In the genomic region with DNA sequence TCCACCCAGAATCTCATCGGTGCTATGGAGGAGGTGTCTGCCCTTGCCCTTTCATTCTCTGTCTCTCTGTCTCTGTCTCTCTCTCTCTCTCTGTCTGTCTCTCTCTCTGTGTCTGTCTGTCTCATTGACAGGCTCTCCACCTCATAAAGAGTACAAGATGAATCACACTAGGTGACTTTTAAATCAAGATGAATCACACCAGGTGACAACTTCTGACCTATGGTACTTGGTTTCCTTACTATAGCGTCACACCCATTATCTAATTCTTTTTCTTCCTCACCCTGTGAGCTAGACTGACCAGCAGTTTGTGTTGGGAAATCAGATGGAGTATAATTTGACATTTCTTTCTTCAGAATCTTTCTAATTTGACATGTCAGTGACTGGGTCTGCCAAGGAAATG, we compare ENCODE assay signal across 14 cellular contexts.
DNase-seq lines count a peak whose midpoint lies in the region; ATAC-seq and TF ChIP-seq lines count a peak whose summit lies in the region.
"Had no signal": no experiment of that assay in that cellular context is flagged by ENCODE, and none has a peak within 500 bp of the region (broad histone marks: within the 10 kb centered on the region; RNA-seq: fewer than 3 reads in every experiment).

No MANE protein-coding gene starts in this region.

- no peak overlapping the region for H3K27ac Mint-ChIP-seq in stimulated activated effector memory CD8-positive, alpha-beta T cell treated with anti-CD3 and anti-CD28 coated beads, Interleukin-12 subunit alpha, Interleukin-12 subunit beta, amount 100 ng/mL, for 72 hours
- H3K27ac Mint-ChIP-seq: activated naive CD4-positive, alpha-beta T cell treated with anti-CD3 and anti-CD28 coated beads, Interleukin-2, amount 10 ng/mL, durations not matched to agents 7 days and 5 days; CD4-positive, alpha-beta memory T cell had no signal

- WGBS in esophagus squamous epithelium, 2 donors = 49 to 68% methylated on average over 2 of the region's 2 CpGs

- peaks cover 0 to 40% (median 23%) of the 10 kb centered on the region in 3 donors for H3K4me1 ChIP-seq in esophagus squamous epithelium

- DNase-seq in activated CD4-positive, CD25-positive, alpha-beta regulatory T cell treated with anti-CD3 and anti-CD28 coated beads, Interleukin-2, amount 50 U/mL, for 72 hours = no peak
- DNase-seq in SW480 (ENCODE audit: low spot score) = peak; percentile 10
- DNase-seq in esophagus squamous epithelium (lab: John Stamatoyannopoulos, UW) = no peak
- no peak for DNase-seq in stimulated activated effector memory CD8-positive, alpha-beta T cell treated with anti-CD3 and anti-CD28 coated beads, Interleukin-12 subunit alpha, Interleukin-12 subunit beta, amount 100 ng/mL, for 72 hours (ENCODE audit: low spot score in 2 of 2)
- DNase-seq in NCI-H2227 (lab: John Stamatoyannopoulos, UW; ENCODE audit: unreplicated experiment) = no peak
- DNase-seq in GM19238 (ENCODE audit: insufficient read length, low spot score) = no peak
- DNase-seq: activated naive CD4-positive, alpha-beta T cell treated with anti-CD3 and anti-CD28 coated beads, Interleukin-2, amount 10 ng/mL, durations not matched to agents 7 days and 5 days; CD4-positive, alpha-beta memory T cell; central memory CD4-positive, alpha-beta T cell; heart left ventricle; left cardiac atrium had no signal

- H3K9me3 ChIP-seq in esophagus squamous epithelium = no peaks in the 10 kb centered on the region
- H3K9me3 ChIP-seq: heart left ventricle had no signal

- H3K4me3 ChIP-seq in esophagus squamous epithelium = no peak overlapping the region
- H3K4me3 ChIP-seq: heart left ventricle had no signal

- peak; percentile 84 to 98 for ATAC-seq in activated CD4-positive, CD25-positive, alpha-beta regulatory T cell treated with anti-CD3 and anti-CD28 coated beads, Interleukin-2, amount 50 U/mL, for 24 hours
- peak; percentile 85 for ATAC-seq in stimulated activated effector memory CD8-positive, alpha-beta T cell treated with anti-CD3 and anti-CD28 coated beads, Interleukin-12 subunit alpha, Interleukin-12 subunit beta, amount 100 ng/mL, for 72 hours
- ATAC-seq in HG03469 (IDR thresholded peaks at IDR 0.05; ENCODE audit: unreplicated experiment) = no peak
- ATAC-seq: heart left ventricle had no signal

- no peak for TF ChIP-seq CTCF in esophagus squamous epithelium (IDR thresholded peaks at IDR 0.05)

- H3K36me3 Mint-ChIP-seq in stimulated activated effector memory CD8-positive, alpha-beta T cell treated with anti-CD3 and anti-CD28 coated beads, Interleukin-12 subunit alpha, Interleukin-12 subunit beta, amount 100 ng/mL, for 72 hours = no peaks in the 10 kb centered on the region
- H3K36me3 Mint-ChIP-seq: activated naive CD4-positive, alpha-beta T cell treated with anti-CD3 and anti-CD28 coated beads, Interleukin-2, amount 10 ng/mL, durations not matched to agents 7 days and 5 days; CD4-positive, alpha-beta memory T cell had no signal

- peak overlapping the region in 3 of 4 donors; percentile 24 to 59 (median 58) for H3K27ac ChIP-seq in esophagus squamous epithelium
- H3K27ac ChIP-seq: 22Rv1, heart left ventricle had no signal

- intact Hi-C loops in esophagus squamous epithelium (cut with DNase I) = no loop called here

- H3K4me3 Mint-ChIP-seq in stimulated activated effector memory CD8-positive, alpha-beta T cell treated with anti-CD3 and anti-CD28 coated beads, Interleukin-12 subunit alpha, Interleukin-12 subunit beta, amount 100 ng/mL, for 72 hours = no peak overlapping the region
- H3K4me3 Mint-ChIP-seq: activated naive CD4-positive, alpha-beta T cell treated with anti-CD3 and anti-CD28 coated beads, Interleukin-2, amount 10 ng/mL, durations not matched to agents 7 days and 5 days; CD4-positive, alpha-beta memory T cell had no signal

- H3K9me3 Mint-ChIP-seq in stimulated activated effector memory CD8-positive, alpha-beta T cell treated with anti-CD3 and anti-CD28 coated beads, Interleukin-12 subunit alpha, Interleukin-12 subunit beta, amount 100 ng/mL, for 72 hours = no peaks in the 10 kb centered on the region
- H3K9me3 Mint-ChIP-seq: activated naive CD4-positive, alpha-beta T cell treated with anti-CD3 and anti-CD28 coated beads, Interleukin-2, amount 10 ng/mL, durations not matched to agents 7 days and 5 days had no signal

- H3K36me3 ChIP-seq in esophagus squamous epithelium = no peaks in the 10 kb centered on the region
- H3K36me3 ChIP-seq: heart left ventricle had no signal

- no peaks in the 10 kb centered on the region for H3K4me1 Mint-ChIP-seq in stimulated activated effector memory CD8-positive, alpha-beta T cell treated with anti-CD3 and anti-CD28 coated beads, Interleukin-12 subunit alpha, Interleukin-12 subunit beta, amount 100 ng/mL, for 72 hours
- H3K4me1 Mint-ChIP-seq: activated naive CD4-positive, alpha-beta T cell treated with anti-CD3 and anti-CD28 coated beads, Interleukin-2, amount 10 ng/mL, durations not matched to agents 7 days and 5 days; CD4-positive, alpha-beta memory T cell had no signal

- H3K27me3 ChIP-seq in esophagus squamous epithelium = no peaks in the 10 kb centered on the region
- H3K27me3 ChIP-seq: heart left ventricle had no signal

- no peak for TF ChIP-seq POLR2A in esophagus squamous epithelium (IDR thresholded peaks at IDR 0.05)
